1 cellular context compared by ENCODE assay signal in the genomic region with DNA sequence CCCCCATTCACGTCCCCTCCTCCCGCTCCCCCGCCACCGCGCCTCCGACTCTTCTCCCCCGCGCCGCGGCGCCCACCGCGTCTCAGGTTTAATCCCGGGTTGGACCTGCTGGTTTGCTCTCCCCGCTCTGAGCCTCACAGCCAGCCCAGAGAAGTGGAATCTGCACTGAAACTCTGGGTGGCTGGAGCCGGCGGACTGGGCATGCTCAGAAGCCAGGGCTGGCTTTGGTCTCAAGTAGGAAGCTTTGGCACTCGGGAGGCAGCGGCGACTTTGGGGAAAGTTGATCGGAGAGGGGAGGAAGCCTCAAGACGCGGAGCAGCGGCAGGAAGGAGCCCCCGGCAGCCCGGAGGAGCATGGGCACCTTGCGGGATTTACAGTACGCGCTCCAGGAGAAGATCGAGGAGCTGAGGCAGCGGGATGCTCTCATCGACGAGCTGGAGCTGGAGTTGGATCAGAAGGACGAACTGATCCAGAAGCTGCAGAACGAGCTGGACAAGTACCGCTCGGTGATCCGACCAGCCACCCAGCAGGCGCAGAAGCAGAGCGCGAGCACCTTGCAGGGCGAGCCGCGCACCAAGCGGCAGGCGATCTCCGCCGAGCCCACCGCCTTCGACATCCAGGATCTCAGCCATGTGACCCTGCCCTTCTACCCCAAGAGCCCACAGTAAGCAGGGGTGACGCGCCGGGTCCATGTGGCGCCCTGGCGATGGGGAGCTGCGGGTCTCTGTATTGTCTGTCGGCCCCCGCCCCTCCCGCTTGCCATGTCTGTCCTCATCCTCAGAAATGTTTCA.
TF ChIP-seq lines count a peak whose summit lies in the region.

A gene (plus strand): TSS at position 250 of the 791 bp plus-strand sequence.

TF ChIP-seq in WTC11, 78 proteins besides CTCF, POLR2A, EP300 and RAD21 (continued from another document):
- TF ChIP-seq, protein P1, sequence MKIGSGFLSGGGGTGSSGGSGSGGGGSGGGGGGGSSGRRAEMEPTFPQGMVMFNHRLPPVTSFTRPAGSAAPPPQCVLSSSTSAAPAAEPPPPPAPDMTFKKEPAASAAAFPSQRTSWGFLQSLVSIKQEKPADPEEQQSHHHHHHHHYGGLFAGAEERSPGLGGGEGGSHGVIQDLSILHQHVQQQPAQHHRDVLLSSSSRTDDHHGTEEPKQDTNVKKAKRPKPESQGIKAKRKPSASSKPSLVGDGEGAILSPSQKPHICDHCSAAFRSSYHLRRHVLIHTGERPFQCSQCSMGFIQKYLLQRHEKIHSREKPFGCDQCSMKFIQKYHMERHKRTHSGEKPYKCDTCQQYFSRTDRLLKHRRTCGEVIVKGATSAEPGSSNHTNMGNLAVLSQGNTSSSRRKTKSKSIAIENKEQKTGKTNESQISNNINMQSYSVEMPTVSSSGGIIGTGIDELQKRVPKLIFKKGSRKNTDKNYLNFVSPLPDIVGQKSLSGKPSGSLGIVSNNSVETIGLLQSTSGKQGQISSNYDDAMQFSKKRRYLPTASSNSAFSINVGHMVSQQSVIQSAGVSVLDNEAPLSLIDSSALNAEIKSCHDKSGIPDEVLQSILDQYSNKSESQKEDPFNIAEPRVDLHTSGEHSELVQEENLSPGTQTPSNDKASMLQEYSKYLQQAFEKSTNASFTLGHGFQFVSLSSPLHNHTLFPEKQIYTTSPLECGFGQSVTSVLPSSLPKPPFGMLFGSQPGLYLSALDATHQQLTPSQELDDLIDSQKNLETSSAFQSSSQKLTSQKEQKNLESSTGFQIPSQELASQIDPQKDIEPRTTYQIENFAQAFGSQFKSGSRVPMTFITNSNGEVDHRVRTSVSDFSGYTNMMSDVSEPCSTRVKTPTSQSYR (CRISPR knock-in tag; IDR thresholded peaks at IDR 0.05), result 0 out of 2 replicates have a peak, but pooled peaks have one; percentile 36
- no peak for TF ChIP-seq EMX1 (CRISPR knock-in tag; IDR thresholded peaks at IDR 0.05)
- no peak for TF ChIP-seq ZNF416 (CRISPR knock-in tag; IDR thresholded peaks at IDR 0.05)
TF ChIP-seq in WTC11: peak in this region for 16.
